11 cellular contexts compared by ENCODE assay signal in the genomic region with DNA sequence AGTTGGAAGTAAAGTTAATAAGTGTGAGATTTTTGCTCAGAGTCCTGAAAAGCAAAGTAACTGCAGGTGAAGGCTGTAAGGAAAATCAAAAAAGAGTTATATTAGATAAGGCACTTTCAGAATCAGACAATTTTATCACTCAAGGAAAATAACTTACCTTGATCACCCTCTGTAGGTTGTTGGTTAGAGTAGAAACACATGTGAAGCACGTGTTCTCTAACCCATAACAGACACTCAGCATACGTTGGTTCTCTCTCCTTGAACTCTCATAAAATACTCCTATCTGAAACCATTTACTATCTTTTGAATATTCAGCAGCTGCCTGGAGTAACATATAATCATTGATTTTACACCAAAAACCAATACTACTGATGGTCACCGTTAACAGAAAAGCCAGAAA.
"Had no signal": no experiment of that assay in that cellular context is flagged by ENCODE, and none has a peak within 500 bp of the region (broad histone marks: within the 10 kb centered on the region; RNA-seq: fewer than 3 reads in every experiment).

No MANE protein-coding gene starts in this region.

- H3K4me1 ChIP-seq: HAP-1 had no signal

- ATAC-seq: GM23338, HCT116 had no signal

- FAIRE-seq: H1, H54 had no signal

- H3K9ac ChIP-seq: GM23248 had no signal

- H3K27ac ChIP-seq: GM23248 had no signal

- H3K27ac Mint-ChIP-seq: GM23338, H9, HFFc6 had no signal

- H3K9me3 Mint-ChIP-seq: GM23338, H9 had no signal

- H3K4me3 Mint-ChIP-seq: GM23338, H9, HFFc6 had no signal

- H2AFZ ChIP-seq: GM23248, GM23338 had no signal

- DNase-seq: GM23248, GOT3, H7, H9, HCEC 1CT, HFFc6 had no signal

- H3K36me3 ChIP-seq: HAP-1 had no signal

- H3K9me3 ChIP-seq: HAP-1 had no signal

- H3K4me2 ChIP-seq: GM23338 had no signal

- H3K4me3 ChIP-seq: GM23248, GM23338, HAP-1 had no signal
